11 cellular contexts compared by ENCODE assay signal in the genomic region with DNA sequence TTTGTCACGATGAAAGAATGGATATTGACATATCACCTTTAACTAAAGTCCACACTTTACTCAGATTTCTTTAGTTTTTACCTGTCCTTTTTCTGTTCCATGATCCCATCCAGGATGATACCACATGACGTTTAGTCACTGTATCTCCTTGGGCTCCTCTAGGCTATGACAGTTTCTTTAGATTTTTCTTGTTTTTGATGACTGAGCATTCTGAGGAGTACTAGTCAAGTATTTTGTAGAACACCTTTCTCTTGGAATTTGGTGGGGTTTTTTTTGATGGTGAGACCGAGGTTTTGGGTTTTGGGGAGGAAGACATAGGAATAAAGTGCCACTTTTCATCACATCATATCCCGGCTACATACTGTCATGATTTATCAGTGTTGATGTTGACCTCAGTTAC. TPM values are rescaled to one million over a fixed set of nuclear protein-coding genes. Genes with fewer than 3 reads are reported as not detected.
"Had no signal": no experiment of that assay in that cellular context is flagged by ENCODE, and none has a peak within 500 bp of the region (broad histone marks: within the 10 kb centered on the region; RNA-seq: fewer than 3 reads in every experiment).

No MANE protein-coding gene starts in this region.

- H3K4me3 ChIP-seq: GM23248, HAP-1 had no signal

- H3K9me3 ChIP-seq: HAP-1 had no signal

- ATAC-seq: HCT116 had no signal

- H3K27ac ChIP-seq: GM23248, HL-60 had no signal

- DNase-seq: GM23248, GOT3, H7, HFFc6, KG1 had no signal

- H3K36me3 ChIP-seq: HAP-1 had no signal

- H3K4me1 ChIP-seq: HAP-1 had no signal

- H2AFZ ChIP-seq: GM23248 had no signal

- H3K9ac ChIP-seq: GM23248 had no signal

RNA-seq across cellular contexts. Expression of gene LDHAL6A, which starts 4.0 kb away (rescaled TPM):
- total RNA-seq: GM23248, H4, H7, HFFc6, HT1080 had no signal
- polyA plus RNA-seq: IgD-negative memory B cell had no signal

RNA-seq across cellular contexts. Expression of gene LDHC, which starts 47.5 kb away (rescaled TPM):
- total RNA-seq: GM23248, H4, HT1080 had no signal
- polyA plus RNA-seq: GM23248, IgD-negative memory B cell had no signal
